11 cellular contexts compared by ENCODE assay signal in genomic region chr12:57890191-57891120, GRCh38. TPM values are rescaled to one million over a fixed set of nuclear protein-coding genes. Genes with fewer than 3 reads are reported as not detected.
A peak's percentile ranks its signal among the peaks of the same experiment; 100 is the strongest.
DNase-seq lines count a peak whose midpoint lies in the region; TF ChIP-seq lines count a peak whose summit lies in the region.
"Had no signal": no experiment of that assay in that cellular context is flagged by ENCODE, and none has a peak within 500 bp of the region (broad histone marks: within the 10 kb centered on the region; RNA-seq: fewer than 3 reads in every experiment).

No MANE protein-coding gene starts in this region.

- DNase-seq in GM03348 (ENCODE audit: low spot score) = peak; percentile 16
- DNase-seq in RWPE1 (ENCODE audit: low spot score) = no peak
- peak; percentile 56 for DNase-seq in fibroblast of pulmonary artery (ENCODE audit: low read depth)
- DNase-seq in sigmoid colon = no peak
- no peak for DNase-seq in SKM-1 (lab: John Stamatoyannopoulos, UW; ENCODE audit: unreplicated experiment)
- DNase-seq in UCSD-AML1 (lab: John Stamatoyannopoulos, UW; ENCODE audit: unreplicated experiment) = no peak
- DNase-seq in GDM1 (lab: John Stamatoyannopoulos, UW) = no peak
- DNase-seq in WERI-Rb-1 = no peak
- DNase-seq: activated naive CD8-positive, alpha-beta T cell treated with anti-CD3 and anti-CD28 coated beads for 36 hours; H9; stimulated activated naive CD4-positive, alpha-beta T cell treated with Interleukin-2 at 50 U/mL for 16 hours had no signal

- H3K27ac ChIP-seq in RWPE1 (peak overlapping the region; percentile 99), sigmoid colon (peak overlapping the region; percentile 93 to 99 (median 98)), WERI-Rb-1 (no peak overlapping the region)

- H3K36me3 ChIP-seq in sigmoid colon (no peaks in the 10 kb centered on the region), WERI-Rb-1 (no peaks in the 10 kb centered on the region)

- no peaks in the 10 kb centered on the region for H3K9me3 ChIP-seq in sigmoid colon
- H3K9me3 ChIP-seq in WERI-Rb-1 (ENCODE audit: severe bottlenecking) = no peaks in the 10 kb centered on the region

- H3K4me1 ChIP-seq in sigmoid colon = peaks cover 4 to 80% (median 76%) of the 10 kb centered on the region in 4 donors

- H3K27me3 ChIP-seq in sigmoid colon (no peaks in the 10 kb centered on the region), WERI-Rb-1 (ENCODE audit: insufficient read depth, low read depth, severe bottlenecking) (no peaks in the 10 kb centered on the region)

- CTCF ChIA-PET in RWPE1 (lab: Yijun Ruan, JAX) = no interaction called here

- POLR2A ChIA-PET in RWPE1 (lab: Yijun Ruan, JAX; ENCODE audit: low non-redundant PET) = no interaction called here

- no peak for TF ChIP-seq CTCF in RWPE1 (conservative IDR thresholded peaks at IDR 0.05; ENCODE audit: low read depth)
- no peak for TF ChIP-seq CTCF in fibroblast of pulmonary artery (IDR thresholded peaks at IDR 0.05; ENCODE audit: low read length, missing control alignments)
- no peak for TF ChIP-seq CTCF in sigmoid colon (IDR thresholded peaks at IDR 0.05)
- TF ChIP-seq CTCF in WERI-Rb-1 (IDR thresholded peaks at IDR 0.05; ENCODE audit: low read depth, low read length) = no peak

- no peak for TF ChIP-seq POLR2A in sigmoid colon (IDR thresholded peaks at IDR 0.05)

- intact Hi-C loops in sigmoid colon (cut with DNase I) = no loop called here

- 55 to 76% methylated on average over 14 of the region's 14 CpGs for WGBS in sigmoid colon, 2 donors

- no peak overlapping the region for H3K4me3 ChIP-seq in fibroblast of pulmonary artery (replicated peaks; ENCODE audit: low read depth, low read length)
- no peak overlapping the region for H3K4me3 ChIP-seq in sigmoid colon
- no peak overlapping the region for H3K4me3 ChIP-seq in WERI-Rb-1 (ENCODE audit: low read depth, low read length)

- no peak for TF ChIP-seq EP300 in sigmoid colon (IDR thresholded peaks at IDR 0.05)

RNA-seq across cellular contexts. Expression of gene CTDSP2, which starts 43.9 kb away (rescaled TPM):
- 100 to 1,000 TPM; 121 to 183 (median 135) TPM for total RNA-seq in sigmoid colon
- polyA plus RNA-seq in sigmoid colon = 100 to 1,000 TPM in 2 of 3 donors, 10 to 100 TPM in 1; 85.3 to 122 (median 105) TPM

RNA-seq across cellular contexts. Expression of gene ATP23, which starts 50.9 kb away (rescaled TPM):
- 10 to 100 TPM in 3 of 4 donors, 1 to 10 TPM in 1; 5.3 to 39.0 (median 13.2) TPM for total RNA-seq in sigmoid colon
- 10 to 100 TPM; 14.8 to 43.5 (median 25.8) TPM for polyA plus RNA-seq in sigmoid colon

Comparison
In these comparisons a context has a peak if more than half of its experiments do, and no peak if none do; other contexts are left out.
1. DNase-seq: peak in GM03348 (single experiment) and fibroblast of pulmonary artery (single experiment); none in RWPE1 (single experiment), sigmoid colon (single experiment), SKM-1 (single experiment), UCSD-AML1 (single experiment), GDM1 (single experiment) and WERI-Rb-1 (single experiment).